In genomic region chr1:99662581-99663208, GRCh38 we compare ENCODE assay signal across 11 cellular contexts. TPM values are rescaled to one million over a fixed set of nuclear protein-coding genes. Genes with fewer than 3 reads are reported as not detected.
DNase-seq lines count a peak whose midpoint lies in the region; ATAC-seq and TF ChIP-seq lines count a peak whose summit lies in the region.
"Had no signal": no experiment of that assay in that cellular context is flagged by ENCODE, and none has a peak within 500 bp of the region (broad histone marks: within the 10 kb centered on the region; RNA-seq: fewer than 3 reads in every experiment).

No MANE protein-coding gene starts in this region.

- peaks cover 12 to 32% (median 20%) of the 10 kb centered on the region in 5 donors for H3K36me3 ChIP-seq in subcutaneous abdominal adipose tissue (ENCODE audit: control insufficient read depth in 5 of 5, insufficient read depth in 5 of 5, low read length in 5 of 5)
- H3K36me3 ChIP-seq: neutrophil had no signal

- TF ChIP-seq CTCF in lower leg skin (IDR thresholded peaks at IDR 0.05), result no peak

- intact Hi-C loops in lower leg skin (cut with DNase I; ENCODE audit: low total_unique reads), result loop anchor here (10.0 kb wide), 1 partner anchor 78 kb away; no protein-coding TSS in a partner anchor

- H3K9me3 ChIP-seq in subcutaneous abdominal adipose tissue (ENCODE audit: control insufficient read depth in 5 of 5, low read length in 5 of 5), result no peaks in the 10 kb centered on the region
- H3K9me3 ChIP-seq: neutrophil had no signal

- peak overlapping the region; percentile 99 for H3K27ac ChIP-seq in subcutaneous abdominal adipose tissue (ENCODE audit: low read depth, low read length)
- H3K27ac ChIP-seq: neutrophil had no signal

- DNase-seq in HS-5 (ENCODE audit: low read depth) (peak; percentile 66), dedifferentiated amniotic fluid mesenchymal stem cell (ENCODE audit: extremely low spot score) (peak; percentile 84), lower leg skin (ENCODE audit: low spot score in 2 of 2) (peak; percentile 87 to 95), NCI-H2171 (lab: John Stamatoyannopoulos, UW) (no peak), NCI-H1092 (lab: John Stamatoyannopoulos, UW) (no peak), AML-193 (lab: John Stamatoyannopoulos, UW) (no peak)
- DNase-seq: activated naive CD4-positive, alpha-beta T cell treated with anti-CD3 and anti-CD28 coated beads, Interleukin-2, amount 10 ng/mL, durations not matched to agents 7 days and 5 days; NCI-H526 treated with DMSO at 0.1 percent for 48 hours had no signal

- peak overlapping the region in 1 of 5 donors; percentile 37 for H3K9ac ChIP-seq in subcutaneous abdominal adipose tissue (ENCODE audit: low read length in 5 of 5)

- H3K4me3 ChIP-seq in lower leg skin (ENCODE audit: low read depth, poor library complexity, severe bottlenecking) (no peak overlapping the region), subcutaneous abdominal adipose tissue (ENCODE audit: low read depth in 1 of 5, low read length in 5 of 5) (no peak overlapping the region)

- no peak for TF ChIP-seq POLR2A in lower leg skin (IDR thresholded peaks at IDR 0.05)

- H3K27me3 ChIP-seq in subcutaneous abdominal adipose tissue (ENCODE audit: control insufficient read depth in 5 of 5, insufficient read depth in 4 of 5, low read length in 5 of 5), result no peaks in the 10 kb centered on the region
- H3K27me3 ChIP-seq: neutrophil had no signal

- WGBS in lower leg skin, 2 donors, result 10 to 19% methylated on average over 3 of the region's 3 CpGs

- H3K4me1 ChIP-seq in subcutaneous abdominal adipose tissue (ENCODE audit: control insufficient read depth in 5 of 5, insufficient read depth in 5 of 5, low read length in 5 of 5), result peaks cover 12 to 76% (median 71%) of the 10 kb centered on the region in 5 donors

- ATAC-seq in GM19463 (IDR thresholded peaks at IDR 0.05; ENCODE audit: unreplicated experiment), result no peak

RNA-seq across cellular contexts. Expression of gene PALMD, which starts 16.8 kb away (rescaled TPM):
- total RNA-seq in lower leg skin, result 10 to 100 TPM; 68.9 to 75.6 (median 72.1) TPM

Comparison
In these comparisons a context has a peak if more than half of its experiments do, and no peak if none do; other contexts are left out.
1. DNase-seq: peak in HS-5 (single experiment), dedifferentiated amniotic fluid mesenchymal stem cell (single experiment) and lower leg skin (2 of 2); none in NCI-H2171 (single experiment), NCI-H1092 (single experiment) and AML-193 (0 of 2).